ENCODE assay signal across 27 cellular contexts in the genomic region with DNA sequence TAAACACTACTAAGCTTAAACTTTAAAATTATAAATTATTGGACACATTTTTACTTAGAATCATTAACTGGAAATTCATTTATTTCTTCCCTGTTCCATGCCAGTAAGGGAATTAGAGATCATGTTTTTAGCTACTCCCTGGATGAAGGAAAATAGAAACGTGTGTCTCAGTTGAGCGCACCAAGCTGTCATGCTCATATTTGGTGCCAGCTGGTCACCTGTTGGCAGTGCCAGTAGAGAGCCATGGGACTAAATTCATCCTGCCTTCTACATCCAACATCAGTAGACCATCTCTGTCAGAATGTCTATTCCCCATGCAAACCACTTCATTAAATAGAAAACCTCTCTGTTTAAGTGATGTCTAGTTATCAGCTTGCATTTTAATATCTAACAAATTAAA. TPM values are rescaled to one million over a fixed set of nuclear protein-coding genes. Genes with fewer than 3 reads are reported as not detected.
"Had no signal": no experiment of that assay in that cellular context is flagged by ENCODE, and none has a peak within 500 bp of the region (broad histone marks: within the 10 kb centered on the region; RNA-seq: fewer than 3 reads in every experiment).

No MANE protein-coding gene starts in this region.

- H3K4me3 ChIP-seq: ascending aorta, breast epithelium, cardiac muscle cell, colonic mucosa, esophagus squamous epithelium, gastroesophageal sphincter, heart right ventricle had no signal

- ATAC-seq: activated CD4-positive, alpha-beta T cell treated with anti-CD3 and anti-CD28 coated beads for 36 hours; activated naive CD4-positive, alpha-beta T cell treated with anti-CD3 and anti-CD28 coated beads, Interleukin-2, amount 50 U/mL, for 72 hours; activated T-cell treated with anti-CD3 and anti-CD28 coated beads, Interleukin-2, amount 50 U/mL, for 72 hours; gastroesophageal sphincter; heart right ventricle had no signal

- H3K36me3 ChIP-seq: ascending aorta, breast epithelium, cardiac muscle cell, colonic mucosa, esophagus squamous epithelium, gastroesophageal sphincter, heart right ventricle had no signal

- H3K9me3 ChIP-seq: ascending aorta, breast epithelium, colonic mucosa, esophagus squamous epithelium, gastroesophageal sphincter, heart right ventricle had no signal

- DNase-seq: activated CD4-positive, alpha-beta memory T cell treated with anti-CD3 and anti-CD28 coated beads, Interleukin-2, amount 10 ng/mL, durations not matched to agents 7 days and 5 days; activated CD4-positive, alpha-beta T cell treated with anti-CD3 and anti-CD28 coated beads for 36 hours; activated CD4-positive, alpha-beta T cell treated with anti-CD3 and anti-CD28 coated beads, Interleukin-2, amount 10 ng/mL, durations not matched to agents 7 days and 5 days; activated CD4-positive, alpha-beta T cell treated with anti-CD3 and anti-CD28 coated beads, Interleukin-2, amount 50 U/mL, for 4 hours; activated CD4-positive, CD25-positive, alpha-beta regulatory T cell; activated CD4-positive, CD25-positive, alpha-beta regulatory T cell treated with anti-CD3 and anti-CD28 coated beads, Interleukin-2, amount 50 U/mL, for 72 hours; activated CD8-positive, alpha-beta memory T cell treated with anti-CD3 and anti-CD28 coated beads, Interleukin-2, amount 50 U/mL, for 48 hours; activated gamma-delta T cell; activated naive CD4-positive, alpha-beta T cell; activated naive CD4-positive, alpha-beta T cell treated with anti-CD3 and anti-CD28 coated beads, Interleukin-2, amount 10 ng/mL, durations not matched to agents 7 days and 5 days; activated naive CD8-positive, alpha-beta T cell treated with anti-CD3 and anti-CD28 coated beads, Interleukin-2, amount 10 ng/mL, durations not matched to agents 7 days and 5 days; activated T-cell treated with anti-CD3 and anti-CD28 coated beads for 4 hours; activated T-cell treated with anti-CD3 and anti-CD28 coated beads, Interleukin-2, amount 50 U/mL, for 24 hours; activated T-cell treated with anti-CD3 and anti-CD28 coated beads, Interleukin-2, amount 50 U/mL, for 72 hours; central memory CD4-positive, alpha-beta T cell; colonic mucosa; effector CD8-positive, alpha-beta T cell; esophagus squamous epithelium; foreskin melanocyte; heart right ventricle; T-helper 2 cell had no signal

- H3K4me1 ChIP-seq: ascending aorta, breast epithelium, colonic mucosa, gastroesophageal sphincter, heart right ventricle had no signal

RNA-seq across cellular contexts. Expression of gene SLC22A15, which starts 17.4 kb away (rescaled TPM):
- total RNA-seq: dermis microvascular lymphatic vessel endothelial cell had no signal
